ENCODE assay signal across 8 cellular contexts in genomic region chr1:54229281-54229891, GRCh38. TPM values are rescaled to one million over a fixed set of nuclear protein-coding genes. Genes with fewer than 3 reads are reported as not detected.
A peak's percentile ranks its signal among the peaks of the same experiment; 100 is the strongest.
DNase-seq lines count a peak whose midpoint lies in the region; ATAC-seq and TF ChIP-seq lines count a peak whose summit lies in the region.

No MANE protein-coding gene starts in this region.

- CTCF ChIA-PET in WTC11 (lab: Charles Lee) = interaction anchor here (0.8 to 1.2 kb wide), 2 partner anchors 48 to 260 kb away, joined by 3 to 4 read pairs; no protein-coding TSS in a partner anchor

- H3K27ac ChIP-seq in heart right ventricle = peak overlapping the region in 1 of 10 donors; percentile 44

- H3K27me3 ChIP-seq in heart right ventricle = no peaks in the 10 kb centered on the region

- no peaks in the 10 kb centered on the region for H3K9me3 ChIP-seq in heart right ventricle

- no peak overlapping the region for H3K4me3 Mint-ChIP-seq in WTC11

- H3K36me3 ChIP-seq in heart right ventricle = peaks cover 0 to 44% (median 0%) of the 10 kb centered on the region in 9 donors

- intact Hi-C loops in heart right ventricle (cut with DNase I) = no loop called here

- H3K27ac Mint-ChIP-seq in WTC11 = peak overlapping the region; percentile 22; the same call in 1 of the 2 replicates

- POLR2A ChIA-PET in WTC11 (lab: Charles Lee) = interaction anchor here (1.2 kb wide), 1 partner anchor 81 kb away, joined by 3 read pairs; no protein-coding TSS in a partner anchor

- H3K27me3 Mint-ChIP-seq in WTC11 (ENCODE audit: low read depth) = no peaks in the 10 kb centered on the region

- H3K9me3 Mint-ChIP-seq in WTC11 = no peaks in the 10 kb centered on the region

- TF ChIP-seq CTCF in WTC11 (IDR thresholded peaks at IDR 0.05) = no peak
- TF ChIP-seq CTCF in heart right ventricle (IDR thresholded peaks at IDR 0.05) = no peak

- no peak overlapping the region for H3K4me3 ChIP-seq in heart right ventricle

- ATAC-seq in activated CD4-positive, CD25-positive, alpha-beta regulatory T cell treated with anti-CD3 and anti-CD28 coated beads, Interleukin-2, amount 50 U/mL, for 24 hours = peak; percentile 33 to 37
- no peak; the same call in 1 of the 2 replicates for ATAC-seq in WTC11
- peak; percentile 30 to 68 (median 40) for ATAC-seq in heart right ventricle
- no peak for ATAC-seq in HG03135 (IDR thresholded peaks at IDR 0.05; ENCODE audit: unreplicated experiment)
- no peak for ATAC-seq in HG02571 (IDR thresholded peaks at IDR 0.05; ENCODE audit: unreplicated experiment)

- H3K36me3 Mint-ChIP-seq in WTC11 = peaks cover 30% of the 10 kb centered on the region

- WGBS in heart right ventricle, 2 donors = 48 to 54% methylated on average over 11 of the region's 11 CpGs

- H3K4me1 Mint-ChIP-seq in WTC11 = peaks cover 16% of the 10 kb centered on the region

- peaks cover 0 to 40% (median 8%) of the 10 kb centered on the region in 9 donors for H3K4me1 ChIP-seq in heart right ventricle

- DNase-seq in activated CD4-positive, CD25-positive, alpha-beta regulatory T cell treated with anti-CD3 and anti-CD28 coated beads, Interleukin-2, amount 50 U/mL, for 72 hours = no peak
- DNase-seq in WTC11 (ENCODE audit: low spot score) (no peak), heart right ventricle (no peak), COR-L47 (lab: John Stamatoyannopoulos, UW) (no peak)
- DNase-seq in stimulated activated CD8-positive, alpha-beta memory T cell treated with anti-CD3 and anti-CD28 coated beads, Interleukin-7, amount 100 ng/mL, for 48 hours (ENCODE audit: extremely low read depth in 1 of 2, low read depth in 1 of 2) = peak; percentile 37 to 55

TF ChIP-seq in WTC11, 78 proteins besides CTCF, POLR2A, EP300 and RAD21:
- TF ChIP-seq MXD4 (CRISPR knock-in tag; IDR thresholded peaks at IDR 0.05; ENCODE audit: borderline replicate concordance) = no peak
- TF ChIP-seq NR2C2 (CRISPR knock-in tag; IDR thresholded peaks at IDR 0.05) = no peak
- TF ChIP-seq ZNF219 (CRISPR knock-in tag; IDR thresholded peaks at IDR 0.05; ENCODE audit: borderline replicate concordance) = no peak
- no peak for TF ChIP-seq ZNF512 (CRISPR knock-in tag; IDR thresholded peaks at IDR 0.05; ENCODE audit: borderline replicate concordance)
- TF ChIP-seq ZNF232 (CRISPR knock-in tag; IDR thresholded peaks at IDR 0.05) = no peak
- TF ChIP-seq CBFB (CRISPR knock-in tag; IDR thresholded peaks at IDR 0.05; ENCODE audit: low read depth) = no peak
- TF ChIP-seq ZNF416 (CRISPR knock-in tag; IDR thresholded peaks at IDR 0.05) = no peak
- no peak for TF ChIP-seq ETV6 (CRISPR knock-in tag; IDR thresholded peaks at IDR 0.05)
- no peak for TF ChIP-seq NR1H2 (CRISPR knock-in tag; IDR thresholded peaks at IDR 0.05)
- TF ChIP-seq IRF1 (CRISPR knock-in tag; IDR thresholded peaks at IDR 0.05) = no peak
- TF ChIP-seq ZNF671 (CRISPR knock-in tag; IDR thresholded peaks at IDR 0.05) = no peak
- TF ChIP-seq JUN (CRISPR knock-in tag; IDR thresholded peaks at IDR 0.05) = no peak
- TF ChIP-seq E2F1 (CRISPR knock-in tag; IDR thresholded peaks at IDR 0.05) = no peak
- no peak for TF ChIP-seq FOXP1 (CRISPR knock-in tag; IDR thresholded peaks at IDR 0.05; ENCODE audit: borderline replicate concordance)
- no peak for TF ChIP-seq ERG (CRISPR knock-in tag; IDR thresholded peaks at IDR 0.05)
- no peak for TF ChIP-seq ZBTB21 (CRISPR knock-in tag; IDR thresholded peaks at IDR 0.05; ENCODE audit: borderline replicate concordance)
- no peak for TF ChIP-seq E2F4 (CRISPR knock-in tag; IDR thresholded peaks at IDR 0.05; ENCODE audit: borderline replicate concordance, low read depth)
- TF ChIP-seq FOXK1 (CRISPR knock-in tag; IDR thresholded peaks at IDR 0.05) = no peak
- no peak for TF ChIP-seq ZNF425 (CRISPR knock-in tag; conservative IDR thresholded peaks at IDR 0.05)

RNA-seq across cellular contexts. Expression of gene MRPL37, which starts 29.4 kb away (rescaled TPM):
- 125 to 143 TPM (median 130 TPM) in 3 replicates for total RNA-seq in WTC11 (2021)
- 10 to 100 TPM; 82.2 to 97.4 (median 90.2) TPM for total RNA-seq in heart right ventricle
- 10 to 100 TPM; 33.0 to 75.2 TPM for polyA plus RNA-seq in heart right ventricle

RNA-seq across cellular contexts. Expression of gene CYB5RL, which starts 29.6 kb away (rescaled TPM):
- 13.1 to 14.2 TPM (median 13.4 TPM) in 3 replicates for total RNA-seq in WTC11 (2021)
- total RNA-seq in heart right ventricle = 1 to 10 TPM; 3.2 to 8.3 (median 5.8) TPM
- 1 to 10 TPM in 1 of 2 donors, under 1 TPM in 1; 0.99 to 2.5 TPM for polyA plus RNA-seq in heart right ventricle

Comparison
In these comparisons a context has a peak if more than half of its experiments do, and no peak if none do; other contexts are left out.
1. ATAC-seq: peak in activated CD4-positive, CD25-positive, alpha-beta regulatory T cell treated with anti-CD3 and anti-CD28 coated beads, Interleukin-2, amount 50 U/mL, for 24 hours (2 of 2) and heart right ventricle (8 of 8); none in WTC11 (single experiment), HG03135 (single experiment) and HG02571 (single experiment).
2. DNase-seq: peak in stimulated activated CD8-positive, alpha-beta memory T cell treated with anti-CD3 and anti-CD28 coated beads, Interleukin-7, amount 100 ng/mL, for 48 hours (2 of 2); none in activated CD4-positive, CD25-positive, alpha-beta regulatory T cell treated with anti-CD3 and anti-CD28 coated beads, Interleukin-2, amount 50 U/mL, for 72 hours (single experiment), WTC11 (single experiment), heart right ventricle (0 of 2) and COR-L47 (single experiment).